ENCODE assay signal across 8 cellular contexts in the genomic region with DNA sequence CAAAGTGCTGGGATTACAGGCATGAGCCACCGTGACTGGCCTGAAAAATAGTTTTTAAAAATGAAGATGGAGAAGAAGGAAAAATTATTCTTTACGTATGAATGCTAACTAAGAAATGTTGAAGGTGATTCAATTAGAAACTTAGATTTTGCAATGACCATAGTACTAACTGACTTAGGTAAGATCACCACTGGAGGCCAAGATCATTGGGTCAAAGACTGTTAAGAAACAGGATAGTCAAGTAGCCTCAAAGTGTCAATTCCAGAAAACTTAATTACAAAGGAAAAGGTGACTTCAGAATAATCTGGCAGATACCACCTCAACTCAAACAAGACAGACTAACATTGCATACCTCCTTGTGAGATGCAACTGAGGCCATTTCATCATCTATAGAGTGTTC.
"Had no signal": no experiment of that assay in that cellular context is flagged by ENCODE, and none has a peak within 500 bp of the region (broad histone marks: within the 10 kb centered on the region; RNA-seq: fewer than 3 reads in every experiment).

No MANE protein-coding gene starts in this region.

- H3K9me3 Mint-ChIP-seq: GM23338, H9, HFFc6 had no signal

- ATAC-seq: GM23338, HCT116 had no signal

- H3K27ac Mint-ChIP-seq: GM23338, HFFc6 had no signal

- H3K4me3 Mint-ChIP-seq: GM23338, H9, HFFc6 had no signal

- DNase-seq: GM23248, GOT3, H7, H9, HCEC 1CT, HFFc6 had no signal

- H3K4me1 Mint-ChIP-seq: GM23338, H9 had no signal
